In the genomic region with DNA sequence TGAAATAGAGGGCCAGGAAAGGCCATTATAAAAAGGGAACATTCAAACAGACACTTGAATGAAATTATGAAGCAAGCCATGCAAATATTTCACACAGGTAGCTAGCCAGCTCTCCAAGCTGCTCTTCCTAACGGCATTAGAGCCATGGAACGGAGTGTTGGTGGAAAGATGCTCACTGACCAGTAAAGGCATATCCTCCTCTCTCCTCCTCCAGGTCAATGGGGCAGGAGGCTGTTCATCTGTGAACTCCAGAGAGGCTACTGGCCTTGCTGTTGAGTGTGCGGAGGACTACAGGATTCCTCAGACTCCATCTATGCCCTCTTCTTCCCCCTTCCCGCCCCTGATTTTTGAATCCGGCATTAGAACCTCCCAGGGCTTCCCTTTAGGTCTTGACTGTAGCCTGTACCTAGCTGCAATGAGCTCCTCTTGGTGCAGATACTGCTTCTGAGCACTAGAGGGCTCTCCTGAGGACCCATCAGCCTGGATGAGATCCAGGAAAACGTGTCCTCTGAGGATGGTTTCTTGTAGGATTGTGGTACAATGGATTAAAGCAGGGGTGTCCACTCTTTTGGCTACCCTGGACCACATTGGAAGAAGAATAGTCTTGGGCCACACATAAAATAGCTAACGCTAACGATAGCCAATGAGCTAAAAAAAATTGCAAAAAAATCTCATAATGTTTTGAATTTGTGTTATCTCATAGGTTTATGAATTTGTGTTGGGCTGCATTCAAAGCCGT, we compare ENCODE assay signal across 1 cellular context.
TF ChIP-seq lines count a peak whose summit lies in the region.

No MANE protein-coding gene starts in this region.

TF ChIP-seq in GM23338, 12 proteins besides CTCF, POLR2A, EP300 and RAD21 (continued from another document):
- TF ChIP-seq ETS1 (IDR thresholded peaks at IDR 0.05) (no peak), STAT1 (IDR thresholded peaks at IDR 0.05; ENCODE audit: unreplicated experiment) (no peak), JUNB (IDR thresholded peaks at IDR 0.05; ENCODE audit: unreplicated experiment) (no peak), REST (IDR thresholded peaks at IDR 0.05; ENCODE audit: unreplicated experiment) (no peak), NANOG (IDR thresholded peaks at IDR 0.05; ENCODE audit: borderline replicate concordance) (no peak), CREB1 (CRISPR knock-in tag; IDR thresholded peaks at IDR 0.05; ENCODE audit: low read depth) (no peak)
